9 cellular contexts compared by ENCODE assay signal in genomic region chr9:128160603-128160987, GRCh38. TPM values are rescaled to one million over a fixed set of nuclear protein-coding genes. Genes with fewer than 3 reads are reported as not detected.
DNase-seq lines count a peak whose midpoint lies in the region; ATAC-seq, FAIRE-seq and TF ChIP-seq lines count a peak whose summit lies in the region.
"Had no signal": no experiment of that assay in that cellular context is flagged by ENCODE, and none has a peak within 500 bp of the region (broad histone marks: within the 10 kb centered on the region; RNA-seq: fewer than 3 reads in every experiment).

No MANE protein-coding gene starts in this region.

- H3K4me1 Mint-ChIP-seq in chondrocyte (ENCODE audit: low read depth) = peaks cover 19% of the 10 kb centered on the region

- no peak for FAIRE-seq in GM12891 (lab: Jason Lieb, UNC)

- no peak for TF ChIP-seq POLR2A in GM12891 (IDR thresholded peaks at IDR 0.05; ENCODE audit: low read depth, low read length)

- H3K36me3 Mint-ChIP-seq in chondrocyte (ENCODE audit: low read depth) = peaks cover 10% of the 10 kb centered on the region

- no peaks in the 10 kb centered on the region for H3K9me3 ChIP-seq in WERI-Rb-1 (ENCODE audit: severe bottlenecking)

- H3K27ac Mint-ChIP-seq in chondrocyte (ENCODE audit: unreplicated experiment) = peak overlapping the region; percentile 46

- peak overlapping the region; percentile 83 for H3K27ac ChIP-seq in WERI-Rb-1

- H3K36me3 ChIP-seq in WERI-Rb-1 = peaks cover 40% of the 10 kb centered on the region

- H3K27me3 Mint-ChIP-seq in chondrocyte (ENCODE audit: low read depth) = no peaks in the 10 kb centered on the region

- ATAC-seq in HG03045 (IDR thresholded peaks at IDR 0.05; ENCODE audit: unreplicated experiment) = peak; percentile 8
- no peak for ATAC-seq in HG02870 (IDR thresholded peaks at IDR 0.05; ENCODE audit: unreplicated experiment)

- peak overlapping the region; percentile 64 for H3K4me3 ChIP-seq in WERI-Rb-1 (ENCODE audit: low read depth, low read length)

- H3K9me3 Mint-ChIP-seq in chondrocyte (ENCODE audit: low read depth) = no peaks in the 10 kb centered on the region

- TF ChIP-seq CTCF in WERI-Rb-1 (IDR thresholded peaks at IDR 0.05; ENCODE audit: low read depth, low read length) (no peak), chondrocyte (IDR thresholded peaks at IDR 0.05) (no peak)

- DNase-seq in GM12891 (ENCODE audit: insufficient read length, low spot score) = peak; percentile 64
- DNase-seq in WERI-Rb-1 = peak; percentile 54
- peak; percentile 64 for DNase-seq in chondrocyte (ENCODE audit: low spot score)
- DNase-seq in medulla oblongata (ENCODE audit: extremely low spot score) = peak; percentile 7
- peak; percentile 38 to 42 for DNase-seq in stimulated activated CD8-positive, alpha-beta memory T cell treated with anti-CD3 and anti-CD28 coated beads, Interleukin-2, amount 100 ng/mL, for 48 hours (ENCODE audit: low read depth in 2 of 2)
- DNase-seq in NCI-H510A (lab: John Stamatoyannopoulos, UW) = no peak

- peak overlapping the region; percentile 71 for H3K4me3 Mint-ChIP-seq in chondrocyte (ENCODE audit: unreplicated experiment)

- no peaks in the 10 kb centered on the region for H3K27me3 ChIP-seq in WERI-Rb-1 (ENCODE audit: insufficient read depth, low read depth, severe bottlenecking)

TF ChIP-seq in GM12891, 5 proteins besides CTCF, POLR2A, EP300 and RAD21:
- TF ChIP-seq PAX5 (IDR thresholded peaks at IDR 0.05; ENCODE audit: insufficient read depth, low read length, severe bottlenecking) = no peak
- no peak for TF ChIP-seq POU2F2 (IDR thresholded peaks at IDR 0.05; ENCODE audit: low read depth, low read length)
- no peak; the same call in 1 of the 2 replicates for TF ChIP-seq POLR2AphosphoS5 (IDR thresholded peaks at IDR 0.05; ENCODE audit: low read depth, low read length)
- TF ChIP-seq TAF1 (IDR thresholded peaks at IDR 0.05; ENCODE audit: low read depth, low read length) = no peak
- no peak for TF ChIP-seq SPI1 (IDR thresholded peaks at IDR 0.05; ENCODE audit: low read depth, low read length)
TF ChIP-seq in GM12891: peak in this region for 0.

RNA-seq across cellular contexts. Expression of gene BBLN, which starts 0.5 kb away (rescaled TPM):
- 135 TPM for polyA plus RNA-seq in GM12891 (2012; ENCODE audit: low read depth, missing spikeins)
- 78.8 to 85.3 TPM (median 80.2 TPM) in 3 replicates for total RNA-seq in chondrocyte

RNA-seq across cellular contexts. Expression of gene LCN2, which starts 11.3 kb away (rescaled TPM):
- polyA plus RNA-seq in GM12891 (2012; ENCODE audit: low read depth, missing spikeins) = not detected
- not detected in 3 replicates for total RNA-seq in chondrocyte
- total RNA-seq: activated CD8-positive, alpha-beta memory T cell treated with anti-CD3 and anti-CD28 coated beads for 36 hours had no signal

RNA-seq across cellular contexts. Expression of gene CIZ1, which starts 30.8 kb away (rescaled TPM):
- polyA plus RNA-seq in GM12891 (2012; ENCODE audit: low read depth, missing spikeins) = 43.1 TPM
- 130 to 147 TPM (median 140 TPM) in 3 replicates for total RNA-seq in chondrocyte

RNA-seq across cellular contexts. Expression of gene PTGES2, which starts 33.1 kb away (rescaled TPM):
- polyA plus RNA-seq in GM12891 (2012; ENCODE audit: low read depth, missing spikeins) = 45.3 TPM
- 43.5 to 53.6 TPM (median 49.3 TPM) in 3 replicates for total RNA-seq in chondrocyte

RNA-seq across cellular contexts. Expression of gene DNM1, which starts 42.6 kb away (rescaled TPM):
- 0.31 TPM for polyA plus RNA-seq in GM12891 (2012; ENCODE audit: low read depth, missing spikeins)
- total RNA-seq in chondrocyte = 87.0 to 127 TPM (median 91.9 TPM) in 3 replicates
